ENCODE assay signal across 8 cellular contexts in the genomic region with DNA sequence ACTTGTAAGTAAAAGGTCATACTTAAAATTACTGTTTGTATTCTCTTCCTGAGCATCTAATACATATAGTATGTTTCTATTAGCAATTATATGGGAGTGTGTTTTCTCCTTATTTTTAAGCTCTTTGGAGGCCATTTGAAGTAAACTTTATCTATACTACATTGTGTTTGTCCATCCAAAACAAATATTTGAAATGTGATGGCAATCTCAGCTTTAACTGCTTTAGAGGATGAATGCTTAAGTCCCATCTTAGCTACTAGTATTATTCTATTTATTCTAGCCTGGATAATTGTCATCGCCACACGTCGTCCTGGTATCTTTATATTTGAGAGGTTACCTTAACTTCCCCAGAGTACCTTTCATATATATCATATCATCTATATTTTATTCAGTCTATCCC.
"Had no signal": no experiment of that assay in that cellular context is flagged by ENCODE, and none has a peak within 500 bp of the region (broad histone marks: within the 10 kb centered on the region; RNA-seq: fewer than 3 reads in every experiment).

No MANE protein-coding gene starts in this region.

- DNase-seq: GM23248, GOT3, H7, H9, HCEC 1CT, HFFc6 had no signal

- H3K4me3 ChIP-seq: GM23248, GM23338, HAP-1 had no signal
